Comparison of ENCODE assay signal across 2 cellular contexts in genomic region chr6:63456734-63457133, GRCh38.
TF ChIP-seq lines count a peak whose summit lies in the region.

No MANE protein-coding gene starts in this region.

TF ChIP-seq in A549, 52 proteins besides CTCF, POLR2A, EP300 and RAD21 (continued from another document):
- TF ChIP-seq BCL3 (IDR thresholded peaks at IDR 0.05) (no peak), RFX5 (IDR thresholded peaks at IDR 0.05) (no peak), NFE2L2 (conservative IDR thresholded peaks at IDR 0.05; ENCODE audit: low read length) (no peak), RNF2 (IDR thresholded peaks at IDR 0.05; ENCODE audit: borderline replicate concordance, low read depth) (no peak), SMC3 (IDR thresholded peaks at IDR 0.05) (no peak), KDM5A (IDR thresholded peaks at IDR 0.05) (no peak)

TF ChIP-seq in HepG2, 621 proteins besides CTCF, POLR2A, EP300 and RAD21 (continued from another document):
- TF ChIP-seq ZNF775 (CRISPR knock-in tag; IDR thresholded peaks at IDR 0.05; ENCODE audit: borderline replicate concordance) (0 out of 2 replicates have a peak, but pooled peaks have one; percentile 37), BRCA1 (CRISPR knock-in tag; IDR thresholded peaks at IDR 0.05) (no peak), ZNF18 (CRISPR knock-in tag; IDR thresholded peaks at IDR 0.05; ENCODE audit: insufficient replicate concordance) (no peak), ZNF34 (CRISPR knock-in tag; IDR thresholded peaks at IDR 0.05; ENCODE audit: borderline replicate concordance) (0 out of 2 replicates have a peak, but pooled peaks have one; percentile 53), SOX6 (IDR thresholded peaks at IDR 0.05) (no peak), SOX6 (CRISPR knock-in tag; IDR thresholded peaks at IDR 0.05) (0 out of 2 replicates have a peak, but pooled peaks have one; percentile 8), POLR2G (IDR thresholded peaks at IDR 0.05; ENCODE audit: low read depth, low read length) (no peak), BORCS8-MEF2B (CRISPR knock-in tag; IDR thresholded peaks at IDR 0.05) (no peak)
